ENCODE assay signal across 9 cellular contexts in the genomic region with DNA sequence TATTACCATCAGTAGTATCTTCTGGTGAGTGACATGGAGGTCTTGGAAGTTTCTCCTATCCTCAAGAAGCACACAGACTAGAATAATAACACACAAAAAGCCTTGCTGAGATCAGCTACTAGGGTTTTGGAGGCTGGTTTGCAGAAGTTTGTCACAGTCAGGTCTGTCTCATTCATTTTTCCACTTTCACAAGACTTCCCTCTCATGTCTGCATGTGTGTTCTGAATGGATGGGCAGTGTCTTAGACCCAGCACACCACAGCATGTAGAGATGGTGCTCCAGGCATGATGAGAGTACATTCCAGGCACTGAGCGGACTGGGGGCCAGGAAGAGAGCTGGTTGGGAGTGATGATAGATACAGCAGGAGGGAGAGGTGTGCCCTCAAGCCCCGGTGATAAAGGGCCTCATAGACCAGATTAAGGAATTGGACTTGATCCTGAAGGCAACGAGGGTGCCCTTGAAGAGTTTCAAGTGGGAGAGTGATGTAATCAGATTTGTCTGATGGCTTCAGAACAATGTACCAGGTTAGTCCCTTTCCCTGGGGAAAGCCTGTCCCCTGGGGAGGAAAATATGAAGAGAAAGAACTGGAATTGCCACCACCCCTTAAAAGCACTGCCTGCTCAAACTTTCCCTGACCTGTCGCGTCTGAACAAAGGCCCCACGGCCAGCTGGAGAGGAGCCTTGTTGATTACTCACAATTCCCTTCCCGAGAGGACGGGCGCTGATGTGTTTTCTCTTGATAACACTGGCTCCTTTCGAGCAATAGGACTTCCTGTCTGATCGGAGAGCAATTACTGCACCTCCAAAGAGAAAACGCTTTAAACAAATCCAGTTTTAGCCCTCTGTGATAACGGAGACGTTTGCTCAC. TPM values are rescaled to one million over a fixed set of nuclear protein-coding genes. Genes with fewer than 3 reads are reported as not detected.
A peak's percentile ranks its signal among the peaks of the same experiment; 100 is the strongest.
DNase-seq lines count a peak whose midpoint lies in the region; ATAC-seq and TF ChIP-seq lines count a peak whose summit lies in the region.
"Had no signal": no experiment of that assay in that cellular context is flagged by ENCODE, and none has a peak within 500 bp of the region (broad histone marks: within the 10 kb centered on the region; RNA-seq: fewer than 3 reads in every experiment).

No MANE protein-coding gene starts in this region.

- no peaks in the 10 kb centered on the region for H3K9me3 ChIP-seq in cardiac muscle cell (ENCODE audit: low read depth)

- TF ChIP-seq CTCF in cardiac muscle cell (IDR thresholded peaks at IDR 0.05; ENCODE audit: low read depth, low read length) (no peak), GM13977 (IDR thresholded peaks at IDR 0.05; ENCODE audit: extremely low read depth, insufficient read depth, missing control alignments) (no peak)

- H3K27me3 ChIP-seq in cardiac muscle cell, result no peaks in the 10 kb centered on the region

- in situ Hi-C loops in GM13977 (cut with MboI; ENCODE audit: low pct_unique_long_range_greater_than_20kb, low sequenced_read_pairs, unreplicated experiment), result no loop called here

- peak overlapping the region; percentile 86 for H3K27ac ChIP-seq in cardiac muscle cell

- no peak overlapping the region for H3K4me3 ChIP-seq in cardiac muscle cell

- DNase-seq in GM03348 (ENCODE audit: low spot score) (peak; percentile 55), SKM-1 (lab: John Stamatoyannopoulos, UW; ENCODE audit: unreplicated experiment) (peak; percentile 22), cardiac muscle cell (ENCODE audit: low read depth in 1 of 2, low spot score in 1 of 2) (peak; percentile 65 to 73), sciatic nerve (ENCODE audit: low spot score) (peak; percentile 69), GM13977 (ENCODE audit: low spot score) (no peak), DMS 273 treated with DMSO at 0.1 percent for 48 hours (lab: John Stamatoyannopoulos, UW) (no peak)
- DNase-seq in stimulated activated CD4-positive, alpha-beta T cell treated with anti-CD3 and anti-CD28 coated beads, Interleukin-4, amount 100 ng/mL, for 4 hours, result no peak

- ATAC-seq in sciatic nerve (peak; percentile 69), HG03520 (IDR thresholded peaks at IDR 0.05; ENCODE audit: unreplicated experiment) (no peak)

- intact Hi-C loops in sciatic nerve (cut with DNase I), result no loop called here

- H3K36me3 ChIP-seq in cardiac muscle cell, result no peaks in the 10 kb centered on the region

- H3K4me1 ChIP-seq in cardiac muscle cell (ENCODE audit: low read depth), result peaks cover 25% of the 10 kb centered on the region

RNA-seq across cellular contexts. Expression of gene LMO2, which starts 45.1 kb away (rescaled TPM):
- total RNA-seq in cardiac muscle cell (25.6 and 28.6 TPM in 2 replicates), sciatic nerve (28.3 TPM)
- 27.7 and 33.4 TPM in 2 replicates for polyA plus RNA-seq in cardiac muscle cell
- total RNA-seq: T-helper 2 cell treated with Interferon-gamma antibody and Interleukin-4, amounts not matched to agents 100 ng/mL and 5 ng/mL, for 36 hours had no signal

Comparison
In these comparisons a context has a peak if more than half of its experiments do, and no peak if none do; other contexts are left out.
1. DNase-seq: peak in GM03348 (single experiment), SKM-1 (single experiment), cardiac muscle cell (2 of 2) and sciatic nerve (single experiment); none in GM13977 (single experiment), stimulated activated CD4-positive, alpha-beta T cell treated with anti-CD3 and anti-CD28 coated beads, Interleukin-4, amount 100 ng/mL, for 4 hours (0 of 2) and DMS 273 treated with DMSO at 0.1 percent for 48 hours (single experiment).